15 cellular contexts compared by ENCODE assay signal in the genomic region with DNA sequence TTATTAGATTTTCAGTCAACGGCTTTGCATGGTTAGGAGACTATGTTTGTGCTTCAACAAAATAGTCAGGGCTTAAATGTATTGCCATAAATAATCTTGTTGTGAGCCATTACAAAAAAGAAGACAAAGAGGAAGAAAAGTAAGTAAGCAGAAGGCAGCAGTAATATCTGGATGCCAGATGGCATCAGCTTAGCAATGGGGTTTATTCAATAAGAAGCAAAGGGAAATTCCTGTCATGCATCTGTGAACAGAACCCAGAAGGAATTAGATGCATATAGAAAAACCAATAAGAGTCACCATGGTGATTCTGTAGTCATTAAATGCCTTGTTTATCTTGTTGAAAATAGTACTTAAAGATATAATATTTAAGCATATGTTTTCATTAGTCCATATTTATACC.
DNase-seq lines count a peak whose midpoint lies in the region; ATAC-seq, FAIRE-seq and TF ChIP-seq lines count a peak whose summit lies in the region.
"Had no signal": no experiment of that assay in that cellular context is flagged by ENCODE, and none has a peak within 500 bp of the region (broad histone marks: within the 10 kb centered on the region; RNA-seq: fewer than 3 reads in every experiment).

No MANE protein-coding gene starts in this region.

- DNase-seq in EH (ENCODE audit: low read depth), result peak; percentile 27
- DNase-seq in glomerular visceral epithelial cell (ENCODE audit: extremely low spot score), result peak; percentile 20
- DNase-seq in pancreas, result no peak
- DNase-seq in DMS153 (lab: John Stamatoyannopoulos, UW), result no peak
- no peak for DNase-seq in A172 (ENCODE audit: low spot score)
- DNase-seq: DMS53, MG63, NCI-H1105, NCI-H1930, NCI-H526, T-helper 1 cell had no signal

- 59 to 71% methylated on average over 1 of the region's 1 CpG for WGBS in pancreas, 2 donors

- H3K79me2 ChIP-seq in OCI-LY3 (ENCODE audit: low read length), result no peaks in the 10 kb centered on the region

- no peaks in the 10 kb centered on the region for H3K27me3 ChIP-seq in OCI-LY3 (ENCODE audit: low read depth, low read length)
- H3K27me3 ChIP-seq in pancreas, result no peaks in the 10 kb centered on the region
- H3K27me3 ChIP-seq: BLaER1 treated with 17β-estradiol and CSF1 and Interleukin-3, amounts not matched to agents 10 nM and 100 nM; MG63 had no signal

- no peak for TF ChIP-seq CTCF in OCI-LY3 (IDR thresholded peaks at IDR 0.05; ENCODE audit: low read depth, low read length)
- TF ChIP-seq CTCF in pancreas (IDR thresholded peaks at IDR 0.05), result no peak

- peak overlapping the region; percentile 35 for H3K4me2 ChIP-seq in OCI-LY3 (ENCODE audit: low read length)
- H3K4me2 ChIP-seq: BLaER1 treated with 17β-estradiol and CSF1 and Interleukin-3, amounts not matched to agents 10 nM and 100 nM had no signal

- H3K27ac ChIP-seq in OCI-LY3 (ENCODE audit: low read length), result peak overlapping the region; percentile 71
- no peak overlapping the region for H3K27ac ChIP-seq in pancreas
- H3K27ac ChIP-seq: BLaER1 treated with 17β-estradiol and CSF1 and Interleukin-3, amounts not matched to agents 10 nM and 100 nM had no signal

- H3K4me1 ChIP-seq in OCI-LY3 (ENCODE audit: low read length), result peaks cover 60% of the 10 kb centered on the region
- H3K4me1 ChIP-seq in pancreas, result no peaks in the 10 kb centered on the region
- H3K4me1 ChIP-seq: BLaER1 treated with 17β-estradiol and CSF1 and Interleukin-3, amounts not matched to agents 10 nM and 100 nM had no signal

- peaks cover 5% of the 10 kb centered on the region for H3K36me3 ChIP-seq in OCI-LY3 (replicated peaks; ENCODE audit: low read depth, low read length)
- H3K36me3 ChIP-seq in pancreas, result no peaks in the 10 kb centered on the region

- no peaks in the 10 kb centered on the region for H4K20me1 ChIP-seq in OCI-LY3 (ENCODE audit: insufficient read depth, low read length)
- H4K20me1 ChIP-seq: BLaER1 treated with 17β-estradiol and CSF1 and Interleukin-3, amounts not matched to agents 10 nM and 100 nM had no signal

- FAIRE-seq in pancreas (lab: Jason Lieb, UNC), result no peak
- FAIRE-seq: H1 had no signal

- peak; percentile 31 for ATAC-seq in HG03432 (IDR thresholded peaks at IDR 0.05; ENCODE audit: unreplicated experiment)
- no peak for ATAC-seq in pancreas

- H2AFZ ChIP-seq in OCI-LY3 (ENCODE audit: low read depth, low read length), result no peak overlapping the region

- intact Hi-C loops in pancreas (cut with DNase I), result no loop called here

- no peak overlapping the region for H3K9ac ChIP-seq in OCI-LY3 (ENCODE audit: low read length)
- H3K9ac ChIP-seq: BLaER1 treated with 17β-estradiol and CSF1 and Interleukin-3, amounts not matched to agents 10 nM and 100 nM had no signal

- no peak overlapping the region for H3K4me3 ChIP-seq in OCI-LY3 (ENCODE audit: low read length)
- no peak overlapping the region for H3K4me3 ChIP-seq in pancreas
- H3K4me3 ChIP-seq: BLaER1 treated with 17β-estradiol and CSF1 and Interleukin-3, amounts not matched to agents 10 nM and 100 nM; MG63 had no signal

- H3K9me3 ChIP-seq in OCI-LY3 (ENCODE audit: insufficient read depth, low read length) (peaks cover 12% of the 10 kb centered on the region; the same call in 1 of the 2 replicates), pancreas (no peaks in the 10 kb centered on the region)

Comparison
In these comparisons a context has a peak if more than half of its experiments do, and no peak if none do; other contexts are left out.
1. DNase-seq: peak in EH (single experiment) and glomerular visceral epithelial cell (single experiment); none in pancreas (0 of 6), DMS153 (single experiment) and A172 (single experiment).